ENCODE assay signal across 1 cellular context in the genomic region with DNA sequence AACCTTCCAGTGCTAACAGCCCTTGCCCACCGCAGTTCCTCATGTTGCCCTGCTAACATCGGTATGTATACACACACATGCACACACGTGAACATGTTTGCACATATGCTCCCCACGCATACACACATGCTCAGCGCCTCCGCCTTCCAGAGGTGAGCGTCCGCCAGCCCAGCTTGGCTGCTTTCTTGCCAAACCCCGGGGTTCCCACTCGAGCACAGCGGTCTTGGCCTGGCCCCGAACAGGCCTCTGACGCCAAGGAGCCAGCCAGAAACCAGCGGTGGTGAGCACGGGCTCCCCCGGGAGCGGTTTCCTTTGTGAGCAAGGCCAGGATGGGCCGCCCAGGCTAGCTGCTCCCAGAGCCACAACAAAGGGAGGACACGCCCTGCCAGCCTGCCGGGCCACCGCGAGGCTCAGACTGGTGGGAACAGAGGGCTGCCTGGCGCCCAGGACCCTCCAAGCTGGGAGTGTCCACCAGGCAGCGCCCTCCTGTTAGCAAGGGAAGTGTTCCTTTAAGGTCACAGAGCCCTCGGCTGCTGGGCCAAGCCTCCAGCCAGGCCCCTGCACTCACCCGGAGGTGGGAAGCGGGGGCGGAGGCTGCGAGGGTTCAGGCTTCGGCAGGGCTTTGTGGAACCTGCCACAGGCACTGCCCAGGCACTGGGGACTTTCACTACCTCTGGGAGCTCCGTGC.
TF ChIP-seq lines count a peak whose summit lies in the region.

No MANE protein-coding gene starts in this region.

TF ChIP-seq in K562, 482 proteins besides CTCF, POLR2A, EP300 and RAD21 (continued from another document):
- TF ChIP-seq, protein P1, sequence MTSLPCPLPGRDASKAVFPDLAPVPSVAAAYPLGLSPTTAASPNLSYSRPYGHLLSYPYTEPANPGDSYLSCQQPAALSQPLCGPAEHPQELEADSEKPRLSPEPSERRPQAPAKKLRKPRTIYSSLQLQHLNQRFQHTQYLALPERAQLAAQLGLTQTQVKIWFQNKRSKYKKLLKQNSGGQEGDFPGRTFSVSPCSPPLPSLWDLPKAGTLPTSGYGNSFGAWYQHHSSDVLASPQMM (CRISPR knock-in tag; IDR thresholded peaks at IDR 0.05) = no peak
- TF ChIP-seq ETV5 (CRISPR knock-in tag; IDR thresholded peaks at IDR 0.05; ENCODE audit: low read depth) = peak; percentile 26; the same call in 1 of the 2 replicates
- TF ChIP-seq ILF3 (IDR thresholded peaks at IDR 0.05; ENCODE audit: borderline replicate concordance) = no peak
- peak; percentile 42; the same call in 1 of the 2 replicates for TF ChIP-seq ZBTB7A (IDR thresholded peaks at IDR 0.05; ENCODE audit: borderline replicate concordance, control insufficient read depth, low read depth, low read length)
- 0 out of 2 replicates have a peak, but pooled peaks have one; percentile 33 for TF ChIP-seq RBM14 (IDR thresholded peaks at IDR 0.05; ENCODE audit: borderline replicate concordance, insufficient read depth, low read depth, low read length)
- TF ChIP-seq, protein P2, sequence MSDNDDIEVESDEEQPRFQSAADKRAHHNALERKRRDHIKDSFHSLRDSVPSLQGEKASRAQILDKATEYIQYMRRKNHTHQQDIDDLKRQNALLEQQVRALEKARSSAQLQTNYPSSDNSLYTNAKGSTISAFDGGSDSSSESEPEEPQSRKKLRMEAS (CRISPR knock-in tag; IDR thresholded peaks at IDR 0.05) = peak; percentile 70
TF ChIP-seq in K562: peak in this region for 7.
